In genomic region chr15:56734013-56734625, GRCh38 we compare ENCODE assay signal across 8 cellular contexts. TPM values are rescaled to one million over a fixed set of nuclear protein-coding genes. Genes with fewer than 3 reads are reported as not detected.
A peak's percentile ranks its signal among the peaks of the same experiment; 100 is the strongest.
DNase-seq lines count a peak whose midpoint lies in the region; ATAC-seq lines count a peak whose summit lies in the region.

No MANE protein-coding gene starts in this region.

- H3K4me3 ChIP-seq in esophagus (ENCODE audit: low read depth in 1 of 2, low read length in 2 of 2) (peak overlapping the region; percentile 77 to 80), skeletal muscle satellite cell (ENCODE audit: low read length) (peak overlapping the region; percentile 77)

- H3K27me3 ChIP-seq in esophagus (ENCODE audit: control insufficient read depth in 1 of 2, insufficient read depth in 2 of 2, low read length in 2 of 2) = no peaks in the 10 kb centered on the region
- no peaks in the 10 kb centered on the region for H3K27me3 ChIP-seq in skeletal muscle satellite cell (ENCODE audit: control insufficient read depth, insufficient read depth, low read length)

- DNase-seq in DMS 273 (lab: John Stamatoyannopoulos, UW; ENCODE audit: unreplicated experiment) = peak; percentile 13
- no peak for DNase-seq in DMS 273 treated with DMSO at 0.1 percent for 48 hours (lab: John Stamatoyannopoulos, UW)
- peak; percentile 29 for DNase-seq in RPMI7951 (ENCODE audit: low read depth)
- DNase-seq in posterior vena cava (ENCODE audit: low spot score) = no peak
- DNase-seq in NCI-H2029 (lab: John Stamatoyannopoulos, UW) = no peak

- intact Hi-C loops in posterior vena cava (cut with DNase I) = no loop called here

- H3K9me3 ChIP-seq in esophagus (ENCODE audit: control insufficient read depth in 2 of 2, insufficient read depth in 1 of 2, low read depth in 1 of 2, low read length in 1 of 2) = no peaks in the 10 kb centered on the region
- no peaks in the 10 kb centered on the region for H3K9me3 ChIP-seq in skeletal muscle satellite cell (replicated peaks; ENCODE audit: low read length)

- H3K4me1 ChIP-seq in esophagus (ENCODE audit: control insufficient read depth in 2 of 2, insufficient read depth in 2 of 2, low read length in 1 of 2) = peaks cover 0 to 3% of the 10 kb centered on the region in 2 donors
- H3K4me1 ChIP-seq in skeletal muscle satellite cell (ENCODE audit: control insufficient read depth, insufficient read depth, low read length) = peaks cover 33% of the 10 kb centered on the region

- peak overlapping the region; percentile 84 for H3K4me2 ChIP-seq in skeletal muscle satellite cell (ENCODE audit: low read length)

- no peaks in the 10 kb centered on the region for H3K36me3 ChIP-seq in esophagus (ENCODE audit: control insufficient read depth in 2 of 2, insufficient read depth in 2 of 2, low read length in 1 of 2)
- H3K36me3 ChIP-seq in skeletal muscle satellite cell (ENCODE audit: insufficient read depth, low read length) = peaks cover 5% of the 10 kb centered on the region

- H3K27ac ChIP-seq in esophagus (ENCODE audit: low read depth in 2 of 2, low read length in 1 of 2) = peak overlapping the region; percentile 90 to 94

- H3K9ac ChIP-seq in skeletal muscle satellite cell (ENCODE audit: low read depth, low read length) = peak overlapping the region; percentile 87

- no peak for ATAC-seq in HG03342 (IDR thresholded peaks at IDR 0.05; ENCODE audit: unreplicated experiment)

- 88% methylated on average over 9 of the region's 9 CpGs for WGBS in esophagus, 2 donors

RNA-seq across cellular contexts. Expression of gene ZNF280D, which starts 0.8 kb away (rescaled TPM):
- 27.0 and 32.3 TPM in 2 replicates for total RNA-seq in RPMI7951 (2014; rRNA removed; shearing (Covaris generic))
- polyA plus RNA-seq in esophagus = 10 to 100 TPM in 1 of 2 donors, 1 to 10 TPM in 1; 7.1 to 13.2 TPM
- total RNA-seq in skeletal muscle satellite cell (2012; rRNA removed) = 19.0 and 22.8 TPM in 2 replicates
- total RNA-seq in posterior vena cava = 10 to 100 TPM; 53.5 to 60.9 TPM

Comparison
In these comparisons a context has a peak if more than half of its experiments do, and no peak if none do; other contexts are left out.
1. DNase-seq: peak in DMS 273 (single experiment) and RPMI7951 (single experiment); none in DMS 273 treated with DMSO at 0.1 percent for 48 hours (single experiment), posterior vena cava (single experiment) and NCI-H2029 (single experiment).